ENCODE assay signal across 17 cellular contexts in the genomic region with DNA sequence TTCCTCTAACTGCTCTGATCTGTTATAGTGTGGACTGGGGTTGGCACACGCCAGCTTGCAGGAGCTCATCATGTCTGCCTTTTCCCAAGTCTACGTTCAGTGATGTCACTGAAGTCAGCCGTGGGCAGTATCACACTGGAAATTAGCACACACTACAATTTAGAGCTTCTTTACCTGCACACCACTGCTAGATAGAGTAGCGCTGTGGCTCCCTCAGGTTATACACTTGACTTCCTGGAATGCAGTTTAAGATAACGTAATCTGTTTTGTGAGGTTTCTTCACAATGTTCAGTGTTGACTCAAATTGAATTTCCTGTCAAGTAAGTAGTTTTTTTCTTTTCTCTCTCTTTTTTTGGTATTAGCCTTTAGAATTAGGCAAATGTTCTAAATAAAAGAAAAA.
DNase-seq lines count a peak whose midpoint lies in the region; ATAC-seq, FAIRE-seq and TF ChIP-seq lines count a peak whose summit lies in the region.
"Had no signal": no experiment of that assay in that cellular context is flagged by ENCODE, and none has a peak within 500 bp of the region (broad histone marks: within the 10 kb centered on the region; RNA-seq: fewer than 3 reads in every experiment).

No MANE protein-coding gene starts in this region.

- DNase-seq in Daoy (ENCODE audit: low read depth), result peak; percentile 4
- peak; percentile 36 for DNase-seq in bronchial epithelial cell (ENCODE audit: low read depth)
- DNase-seq in kidney glomerular epithelial cell (lab: John Stamatoyannopoulos, UW), result peak; percentile 17
- peak; percentile 8 to 28 for DNase-seq in trophoblast cell
- DNase-seq in natural killer cell treated with Interleukin-12 subunit alpha and Interleukin-12 subunit beta and Interleukin-15 and Interleukin-18, amount 100 ng/mL, for 72 hours (ENCODE audit: low spot score), result no peak
- DNase-seq in DMS153 (lab: John Stamatoyannopoulos, UW), result no peak
- DNase-seq in stimulated activated naive CD4-positive, alpha-beta T cell treated with Interleukin-2 at 50 U/mL for 16 hours (lab: John Stamatoyannopoulos, UW), result no peak
- DNase-seq: 8988T; CD4-positive, alpha-beta memory T cell; DMS79 treated with DMSO at 0.1 percent for 48 hours; EL; GM23248 had no signal

- H3K27ac Mint-ChIP-seq in natural killer cell treated with Interleukin-12 subunit alpha and Interleukin-12 subunit beta and Interleukin-15 and Interleukin-18, amount 100 ng/mL, for 72 hours, result no peak overlapping the region
- H3K27ac Mint-ChIP-seq: CD14-positive monocyte; CD4-positive, alpha-beta memory T cell had no signal

- H3K27me3 Mint-ChIP-seq in natural killer cell treated with Interleukin-12 subunit alpha and Interleukin-12 subunit beta and Interleukin-15 and Interleukin-18, amount 100 ng/mL, for 72 hours, result no peaks in the 10 kb centered on the region
- H3K27me3 Mint-ChIP-seq: CD4-positive, alpha-beta memory T cell had no signal

- no peak overlapping the region for H4K91ac ChIP-seq in trophoblast cell (ENCODE audit: low read depth, low read length)

- H3K9me3 ChIP-seq in trophoblast cell (ENCODE audit: insufficient read depth, low read depth, low read length), result peaks cover 4% of the 10 kb centered on the region
- H3K9me3 ChIP-seq: HAP-1 had no signal

- no peak overlapping the region for H3K14ac ChIP-seq in trophoblast cell (ENCODE audit: low read length)

- H3K9ac ChIP-seq in trophoblast cell (ENCODE audit: low read length), result no peak overlapping the region
- H3K9ac ChIP-seq: BLaER1, GM23248 had no signal

- H3K27me3 ChIP-seq in bronchial epithelial cell (ENCODE audit: control insufficient read depth, insufficient read depth, low read length) (no peaks in the 10 kb centered on the region), trophoblast cell (ENCODE audit: insufficient read depth, low read length) (no peaks in the 10 kb centered on the region)
- H3K27me3 ChIP-seq: BLaER1 had no signal

- H3K4me3 Mint-ChIP-seq in natural killer cell treated with Interleukin-12 subunit alpha and Interleukin-12 subunit beta and Interleukin-15 and Interleukin-18, amount 100 ng/mL, for 72 hours, result no peak overlapping the region
- H3K4me3 Mint-ChIP-seq: CD14-positive monocyte; CD4-positive, alpha-beta memory T cell had no signal

- H3K79me2 ChIP-seq in trophoblast cell (ENCODE audit: control insufficient read depth, insufficient read depth, low read length, poor library complexity), result no peaks in the 10 kb centered on the region

- H3K36me3 ChIP-seq in bronchial epithelial cell (ENCODE audit: control insufficient read depth, insufficient read depth, low read length) (no peaks in the 10 kb centered on the region), trophoblast cell (ENCODE audit: control insufficient read depth in 1 of 2, insufficient read depth in 2 of 2, low read length in 2 of 2) (no peaks in the 10 kb centered on the region)
- H3K36me3 ChIP-seq: BLaER1, HAP-1 had no signal

- H3K4ac ChIP-seq in trophoblast cell (ENCODE audit: low read depth, low read length), result no peak overlapping the region

- H3K4me1 Mint-ChIP-seq in natural killer cell treated with Interleukin-12 subunit alpha and Interleukin-12 subunit beta and Interleukin-15 and Interleukin-18, amount 100 ng/mL, for 72 hours (ENCODE audit: low read depth in 2 of 2), result no peaks in the 10 kb centered on the region
- H3K4me1 Mint-ChIP-seq: CD14-positive monocyte; CD4-positive, alpha-beta memory T cell had no signal

- no peaks in the 10 kb centered on the region for H3K79me1 ChIP-seq in trophoblast cell (ENCODE audit: low read length)

- H3K4me3 ChIP-seq in bronchial epithelial cell (ENCODE audit: low read depth, low read length), result no peak overlapping the region
- H3K4me3 ChIP-seq in trophoblast cell (ENCODE audit: low read depth, low read length), result no peak overlapping the region
- H3K4me3 ChIP-seq: BLaER1, GM12878, GM23248, HAP-1 had no signal

- H2BK5ac ChIP-seq in trophoblast cell (ENCODE audit: low read depth, low read length, poor library complexity), result no peak overlapping the region

- no peak for FAIRE-seq in bronchial epithelial cell (lab: Jason Lieb, UNC)
- FAIRE-seq: GM12878 had no signal

- H4K8ac ChIP-seq in trophoblast cell (ENCODE audit: low read depth, low read length), result no peak overlapping the region

- H2BK12ac ChIP-seq in trophoblast cell (ENCODE audit: low read length), result no peak overlapping the region

- H2BK120ac ChIP-seq in trophoblast cell (ENCODE audit: insufficient read depth, low read length, poor library complexity), result no peak overlapping the region

- H3K27ac ChIP-seq in trophoblast cell (ENCODE audit: low read depth, low read length), result no peak overlapping the region
- H3K27ac ChIP-seq: BLaER1, GM23248 had no signal

- no peak overlapping the region for H3K18ac ChIP-seq in trophoblast cell (ENCODE audit: low read length)

- H2AK5ac ChIP-seq in trophoblast cell (ENCODE audit: low read length), result no peak overlapping the region

- no peak for TF ChIP-seq CTCF in bronchial epithelial cell (IDR thresholded peaks at IDR 0.05; ENCODE audit: insufficient read depth, low read length, severe bottlenecking)

- no peak overlapping the region for H3K23ac ChIP-seq in trophoblast cell (ENCODE audit: low read length)

- peaks cover 18% of the 10 kb centered on the region for H3K9me3 Mint-ChIP-seq in natural killer cell treated with Interleukin-12 subunit alpha and Interleukin-12 subunit beta and Interleukin-15 and Interleukin-18, amount 100 ng/mL, for 72 hours

- no peaks in the 10 kb centered on the region for H3K4me1 ChIP-seq in trophoblast cell (ENCODE audit: control insufficient read depth in 1 of 2, insufficient read depth in 2 of 2, low read length in 2 of 2)
- H3K4me1 ChIP-seq: BLaER1, HAP-1 had no signal

- no peak overlapping the region for H2AFZ ChIP-seq in trophoblast cell (ENCODE audit: insufficient read depth, low read length, poor library complexity)
- H2AFZ ChIP-seq: GM23248 had no signal

- H3K36me3 Mint-ChIP-seq in natural killer cell treated with Interleukin-12 subunit alpha and Interleukin-12 subunit beta and Interleukin-15 and Interleukin-18, amount 100 ng/mL, for 72 hours, result peaks cover 4% of the 10 kb centered on the region
- H3K36me3 Mint-ChIP-seq: CD14-positive monocyte; CD4-positive, alpha-beta memory T cell had no signal

- H4K12ac ChIP-seq in trophoblast cell (ENCODE audit: low read depth, low read length), result no peak overlapping the region

- no peak for ATAC-seq in GM21515 (IDR thresholded peaks at IDR 0.05; ENCODE audit: unreplicated experiment)
- no peak for ATAC-seq in natural killer cell treated with Interleukin-12 subunit alpha and Interleukin-12 subunit beta and Interleukin-15 and Interleukin-18, amount 100 ng/mL, for 72 hours
- ATAC-seq: GM12878 had no signal

- no CpG with 5 or more reads among the region's 5 CpGs for WGBS in trophoblast cell (ENCODE audit: extremely low coverage, insufficient coverage, insufficient read length)

- no peak overlapping the region for H3K4me2 ChIP-seq in trophoblast cell (ENCODE audit: low read length)
- H3K4me2 ChIP-seq: BLaER1 had no signal

Comparison
In these comparisons a context has a peak if more than half of its experiments do, and no peak if none do; other contexts are left out.
1. DNase-seq: peak in Daoy (single experiment), bronchial epithelial cell (single experiment), kidney glomerular epithelial cell (single experiment) and trophoblast cell (2 of 2); none in natural killer cell treated with Interleukin-12 subunit alpha and Interleukin-12 subunit beta and Interleukin-15 and Interleukin-18, amount 100 ng/mL, for 72 hours (single experiment), DMS153 (single experiment) and stimulated activated naive CD4-positive, alpha-beta T cell treated with Interleukin-2 at 50 U/mL for 16 hours (single experiment).